In genomic region chr2:200523158-200523557, GRCh38 we compare ENCODE assay signal across 20 cellular contexts. TPM values are rescaled to one million over a fixed set of nuclear protein-coding genes. Genes with fewer than 3 reads are reported as not detected.
DNase-seq lines count a peak whose midpoint lies in the region; ATAC-seq, FAIRE-seq and TF ChIP-seq lines count a peak whose summit lies in the region.
"Had no signal": no experiment of that assay in that cellular context is flagged by ENCODE, and none has a peak within 500 bp of the region (broad histone marks: within the 10 kb centered on the region; RNA-seq: fewer than 3 reads in every experiment).

No MANE protein-coding gene starts in this region.

- H3K9me3 Mint-ChIP-seq in nephron progenitor cell, result no peaks in the 10 kb centered on the region
- H3K9me3 Mint-ChIP-seq: CD4-positive, alpha-beta T cell had no signal

- TF ChIP-seq CTCF in VCaP (conservative IDR thresholded peaks at IDR 0.05), result no peak
- TF ChIP-seq CTCF in keratinocyte (optimal IDR thresholded peaks at IDR 0.05 in 1 of 3, IDR thresholded peaks at IDR 0.05 in 1 of 3, conservative IDR thresholded peaks at IDR 0.05 in 1 of 3; ENCODE audit: extremely low read depth in 1 of 3, insufficient read depth in 2 of 3, low read length in 3 of 3), result no peak
- no peak for TF ChIP-seq CTCF in nephron progenitor cell (IDR thresholded peaks at IDR 0.05)

- no peaks in the 10 kb centered on the region for H3K36me3 ChIP-seq in keratinocyte (ENCODE audit: control insufficient read depth in 2 of 2, extremely low read depth in 1 of 2, insufficient read depth in 2 of 2, low read length in 2 of 2)
- H3K36me3 ChIP-seq: BE2C had no signal

- no peak for ATAC-seq in HG03378 (IDR thresholded peaks at IDR 0.05; ENCODE audit: unreplicated experiment)
- ATAC-seq in HG02642 (IDR thresholded peaks at IDR 0.05; ENCODE audit: poor library complexity, unreplicated experiment), result no peak

- DNase-seq in NCI-H748 (lab: John Stamatoyannopoulos, UW; ENCODE audit: unreplicated experiment) (peak; percentile 24), NCI-H748 treated with DMSO at 0.1 percent for 48 hours (lab: John Stamatoyannopoulos, UW) (no peak), keratinocyte (ENCODE audit: low read depth, low spot score) (no peak), epidermal melanocyte (ENCODE audit: insufficient read length, low spot score) (no peak), nephron progenitor cell (no peak)
- DNase-seq: 8988T; BE2C; CD4-positive, alpha-beta T cell; DMS79 treated with DMSO at 0.1 percent for 48 hours; IMR-90; Karpas-422; NCI-H1105; NCI-H1694 treated with DMSO at 0.1 percent for 48 hours; NCI-H226; NCI-H524 treated with DMSO at 0.1 percent for 48 hours had no signal

- no peak for FAIRE-seq in keratinocyte (lab: Jason Lieb, UNC)
- FAIRE-seq: G401.6 had no signal

- H3K4me1 Mint-ChIP-seq in nephron progenitor cell, result peaks cover 21% of the 10 kb centered on the region

- H3K27ac Mint-ChIP-seq in nephron progenitor cell, result no peak overlapping the region
- H3K27ac Mint-ChIP-seq: CD4-positive, alpha-beta T cell had no signal

- dilution Hi-C loops in keratinocyte (cut with MboI; ENCODE audit: extremely low pct_ligation_motif_present, low sequenced_read_pairs), result no loop called here

- H3K9me1 ChIP-seq in keratinocyte (ENCODE audit: control insufficient read depth, extremely low read depth, insufficient read depth, low read length), result no peaks in the 10 kb centered on the region

- no peaks in the 10 kb centered on the region for H3K36me3 Mint-ChIP-seq in nephron progenitor cell (ENCODE audit: low read depth)

- H3K4me2 ChIP-seq in keratinocyte (ENCODE audit: control insufficient read depth, extremely low read depth, insufficient read depth, low read depth, low read length), result peak overlapping the region; percentile 14

- H2AFZ ChIP-seq in keratinocyte (ENCODE audit: control insufficient read depth, low read length), result no peak overlapping the region

- no peaks in the 10 kb centered on the region for H3K27me3 ChIP-seq in keratinocyte (ENCODE audit: control insufficient read depth, extremely low read depth, insufficient read depth, low read length)
- H3K27me3 ChIP-seq: BE2C had no signal

- peaks cover 27% of the 10 kb centered on the region for H3K27me3 Mint-ChIP-seq in nephron progenitor cell (ENCODE audit: low read depth, poor library complexity)
- H3K27me3 Mint-ChIP-seq: CD4-positive, alpha-beta T cell had no signal

- H3K4me3 Mint-ChIP-seq in nephron progenitor cell, result no peak overlapping the region
- H3K4me3 Mint-ChIP-seq: CD4-positive, alpha-beta T cell had no signal

- peak overlapping the region; percentile 67 for H3K27ac ChIP-seq in VCaP
- no peak overlapping the region for H3K27ac ChIP-seq in keratinocyte (ENCODE audit: control insufficient read depth, insufficient read depth, low read length)
- H3K27ac ChIP-seq: RWPE1 had no signal

- peaks cover 16% of the 10 kb centered on the region for H3K4me1 ChIP-seq in keratinocyte (ENCODE audit: control insufficient read depth, extremely low read depth, insufficient read depth, low read length)

- H4K20me1 ChIP-seq in keratinocyte (ENCODE audit: control insufficient read depth, extremely low read depth, insufficient read depth, low read length), result no peaks in the 10 kb centered on the region

- no peak overlapping the region for H3K9ac ChIP-seq in keratinocyte (ENCODE audit: control insufficient read depth, extremely low read depth, insufficient read depth, low read length)

- no peak overlapping the region for H3K4me3 ChIP-seq in keratinocyte (ENCODE audit: control insufficient read depth in 2 of 3, extremely low read depth in 1 of 3, insufficient read depth in 2 of 3, low read depth in 1 of 3, low read length in 3 of 3)

- peaks cover 17% of the 10 kb centered on the region for H3K79me2 ChIP-seq in keratinocyte (ENCODE audit: control insufficient read depth, insufficient read depth, low read length)

- H3K9me3 ChIP-seq in keratinocyte (ENCODE audit: control insufficient read depth, low read depth, low read length), result no peaks in the 10 kb centered on the region
- H3K9me3 ChIP-seq: BE2C had no signal

RNA-seq across cellular contexts. Expression of gene SGO2, which starts 2.8 kb away (rescaled TPM):
- polyA plus RNA-seq in keratinocyte, result 1.8 to 8.6 TPM (median 5.1 TPM) in 3 replicates
- 1.6 TPM for polyA plus RNA-seq in keratinocyte (2011; ENCODE audit: low read depth)
- polyA plus RNA-seq in keratinocyte (2011; cell fraction: cytosol; rRNA removed), result 1.9 and 3.7 TPM in 2 replicates
- polyA plus RNA-seq in keratinocyte (2011; cell fraction: nucleus; rRNA removed), result 2.5 and 4.1 TPM in 2 replicates
- polyA plus RNA-seq in keratinocyte (2012; ENCODE audit: low replicate concordance), result 0.54 and 6.0 TPM in 2 replicates
- polyA minus RNA-seq in keratinocyte, result 0.59 to 7.6 TPM (median 1.3 TPM) in 3 replicates
- polyA minus RNA-seq in keratinocyte (2011; cell fraction: cytosol; rRNA and poly(A)+ RNA removed), result 1.5 TPM
- 2.5 and 4.1 TPM in 2 replicates for polyA minus RNA-seq in keratinocyte (2011; cell fraction: nucleus; rRNA and poly(A)+ RNA removed)

RNA-seq across cellular contexts. Expression of gene KCTD18, which starts 13.3 kb away (rescaled TPM):
- 7.4 to 11.0 TPM (median 10.9 TPM) in 3 replicates for polyA plus RNA-seq in keratinocyte
- polyA plus RNA-seq in keratinocyte (2011; ENCODE audit: low read depth), result 9.6 TPM
- 12.1 and 13.2 TPM in 2 replicates for polyA plus RNA-seq in keratinocyte (2011; cell fraction: cytosol; rRNA removed)
- 9.7 and 11.2 TPM in 2 replicates for polyA plus RNA-seq in keratinocyte (2011; cell fraction: nucleus; rRNA removed)
- 9.0 and 11.3 TPM in 2 replicates for polyA plus RNA-seq in keratinocyte (2012; ENCODE audit: low replicate concordance)
- polyA minus RNA-seq in keratinocyte, result 5.6 to 8.8 TPM (median 6.1 TPM) in 3 replicates
- 6.5 TPM for polyA minus RNA-seq in keratinocyte (2011; cell fraction: cytosol; rRNA and poly(A)+ RNA removed)
- polyA minus RNA-seq in keratinocyte (2011; cell fraction: nucleus; rRNA and poly(A)+ RNA removed), result 3.4 and 8.7 TPM in 2 replicates
